Comparison of ENCODE assay signal across 10 cellular contexts in the genomic region with DNA sequence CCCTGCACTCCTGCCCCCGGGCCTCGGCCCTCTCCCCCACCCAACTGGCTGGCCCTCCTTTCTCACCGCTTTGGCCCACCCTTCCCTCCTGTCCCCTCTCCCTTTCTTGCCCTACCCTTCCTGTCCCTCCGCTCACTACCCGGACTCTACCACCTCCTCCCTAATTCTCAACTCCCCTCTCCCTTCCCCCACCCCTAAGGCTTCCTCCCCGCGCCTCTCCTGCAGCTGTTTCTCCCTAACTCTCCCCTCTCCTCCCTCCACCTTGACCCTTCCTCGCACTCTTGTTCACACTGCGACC. TPM values are rescaled to one million over a fixed set of nuclear protein-coding genes. Genes with fewer than 3 reads are reported as not detected.
DNase-seq lines count a peak whose midpoint lies in the region; ATAC-seq and TF ChIP-seq lines count a peak whose summit lies in the region.
"Had no signal": no experiment of that assay in that cellular context is flagged by ENCODE, and none has a peak within 500 bp of the region (broad histone marks: within the 10 kb centered on the region; RNA-seq: fewer than 3 reads in every experiment).

No MANE protein-coding gene starts in this region.

- H3K9me3 ChIP-seq in adipocyte (ENCODE audit: control insufficient read depth, low read length) (no peaks in the 10 kb centered on the region), smooth muscle cell (replicated peaks; ENCODE audit: low read depth) (no peaks in the 10 kb centered on the region)

- no peaks in the 10 kb centered on the region for H4K20me1 ChIP-seq in smooth muscle cell (ENCODE audit: low read depth)

- no CpG with 5 or more reads among the region's 9 CpGs for WGBS in smooth muscle cell (ENCODE audit: low lambda C conversion rate)

- no peaks in the 10 kb centered on the region for H3K36me3 ChIP-seq in adipocyte (ENCODE audit: control insufficient read depth, insufficient read depth, low read length, severe bottlenecking)
- H3K36me3 ChIP-seq in smooth muscle cell (ENCODE audit: low read depth): no peaks in the 10 kb centered on the region

- H3K4me1 ChIP-seq in adipocyte (ENCODE audit: control insufficient read depth, insufficient read depth, low read length) (peaks cover 11% of the 10 kb centered on the region), smooth muscle cell (ENCODE audit: low read depth) (peaks cover 6% of the 10 kb centered on the region)

- no peaks in the 10 kb centered on the region for H3K27me3 ChIP-seq in adipocyte (replicated peaks; ENCODE audit: control insufficient read depth, insufficient read depth, low read length)
- peaks cover 47% of the 10 kb centered on the region for H3K27me3 ChIP-seq in smooth muscle cell (ENCODE audit: low read depth)

- H3K9ac ChIP-seq in adipocyte (ENCODE audit: low read length) (peak overlapping the region; percentile 86), smooth muscle cell (ENCODE audit: low read depth) (no peak overlapping the region)

- DNase-seq in HFF-Myc (ENCODE audit: extremely low read depth, low read depth): no peak
- peak; percentile 16 for DNase-seq in adipocyte (ENCODE audit: low read depth)
- peak; percentile 45 for DNase-seq in iPS-NIHi7 (ENCODE audit: extremely low spot score)
- no peak for DNase-seq in smooth muscle cell (lab: John Stamatoyannopoulos, UW; ENCODE audit: unreplicated experiment)
- DNase-seq in activated CD4-positive, CD25-positive, alpha-beta regulatory T cell (lab: John Stamatoyannopoulos, UW): no peak
- no peak for DNase-seq in ACHN
- no peak for DNase-seq in activated effector memory CD4-positive, alpha-beta T cell treated with Interleukin-2 at 50 U/mL for 16 hours
- DNase-seq: NCI-H510A treated with DMSO at 0.1 percent for 48 hours had no signal

- H3K27ac ChIP-seq in smooth muscle cell (ENCODE audit: low read depth): no peak overlapping the region

- in situ Hi-C loops in ACHN (cut with HindIII; ENCODE audit: low pct_ligation_motif_present, low pct_unique_long_range_greater_than_20kb, low sequenced_read_pairs): no loop called here

- no peak for TF ChIP-seq CTCF in HFF-Myc (IDR thresholded peaks at IDR 0.05; ENCODE audit: low read depth, low read length, missing control alignments)
- TF ChIP-seq CTCF in smooth muscle cell (IDR thresholded peaks at IDR 0.05; ENCODE audit: borderline replicate concordance, insufficient read depth, poor library complexity, severe bottlenecking): no peak

- H3K4me2 ChIP-seq in smooth muscle cell: peak overlapping the region; percentile 78

- no peak for ATAC-seq in HG03521 (IDR thresholded peaks at IDR 0.05; ENCODE audit: unreplicated experiment)

- no peaks in the 10 kb centered on the region for H3K79me2 ChIP-seq in smooth muscle cell (ENCODE audit: low read depth)

- H2AFZ ChIP-seq in smooth muscle cell (ENCODE audit: low read depth): peak overlapping the region; percentile 85

- no peaks in the 10 kb centered on the region for H3F3A ChIP-seq in smooth muscle cell (ENCODE audit: low read depth)

- H3K4me3 ChIP-seq in HFF-Myc (replicated peaks; ENCODE audit: low read depth, low read length) (peak overlapping the region; percentile 16; the same call in 1 of the 2 replicates), adipocyte (ENCODE audit: low read length) (peak overlapping the region; percentile 81), smooth muscle cell (peak overlapping the region; percentile 47)

RNA-seq across cellular contexts. Expression of gene SLC15A3, which starts 0.4 kb away (rescaled TPM):
- total RNA-seq in smooth muscle cell: 0.27 and 0.99 TPM in 2 replicates
- 0.33 and 2.4 TPM in 2 replicates for polyA plus RNA-seq in smooth muscle cell

RNA-seq across cellular contexts. Expression of gene CD6, which starts 19.9 kb away (rescaled TPM):
- 0.27 TPM in 1 of 2 replicates, not detected in the other for total RNA-seq in smooth muscle cell
- 0.21 TPM in 1 of 2 replicates, not detected in the other for polyA plus RNA-seq in smooth muscle cell
- total RNA-seq: chondrocyte had no signal

RNA-seq across cellular contexts. Expression of gene TMEM132A, which starts 27.3 kb away (rescaled TPM):
- total RNA-seq in smooth muscle cell: 40.7 and 46.6 TPM in 2 replicates
- polyA plus RNA-seq in smooth muscle cell: 91.3 and 108 TPM in 2 replicates

RNA-seq across cellular contexts. Expression of gene TMEM109, which starts 37.6 kb away (rescaled TPM):
- total RNA-seq in smooth muscle cell: 19.8 and 48.5 TPM in 2 replicates
- polyA plus RNA-seq in smooth muscle cell: 99.7 and 107 TPM in 2 replicates

RNA-seq across cellular contexts. Expression of gene PRPF19, which starts 45.2 kb away (rescaled TPM):
- 33.0 and 36.3 TPM in 2 replicates for total RNA-seq in smooth muscle cell
- polyA plus RNA-seq in smooth muscle cell: 10.2 and 14.1 TPM in 2 replicates

Comparison
In these comparisons a context has a peak if more than half of its experiments do, and no peak if none do; other contexts are left out.
1. DNase-seq: peak in adipocyte (single experiment) and iPS-NIHi7 (single experiment); none in HFF-Myc (single experiment), smooth muscle cell (single experiment), activated CD4-positive, CD25-positive, alpha-beta regulatory T cell (0 of 4), ACHN (single experiment) and activated effector memory CD4-positive, alpha-beta T cell treated with Interleukin-2 at 50 U/mL for 16 hours (single experiment).
2. H3K4me3 ChIP-seq: peak in every context shown above with its lines; median percentile 81 in adipocyte; 47 in smooth muscle cell; 16 in HFF-Myc.